ENCODE assay signal across 17 cellular contexts in the genomic region with DNA sequence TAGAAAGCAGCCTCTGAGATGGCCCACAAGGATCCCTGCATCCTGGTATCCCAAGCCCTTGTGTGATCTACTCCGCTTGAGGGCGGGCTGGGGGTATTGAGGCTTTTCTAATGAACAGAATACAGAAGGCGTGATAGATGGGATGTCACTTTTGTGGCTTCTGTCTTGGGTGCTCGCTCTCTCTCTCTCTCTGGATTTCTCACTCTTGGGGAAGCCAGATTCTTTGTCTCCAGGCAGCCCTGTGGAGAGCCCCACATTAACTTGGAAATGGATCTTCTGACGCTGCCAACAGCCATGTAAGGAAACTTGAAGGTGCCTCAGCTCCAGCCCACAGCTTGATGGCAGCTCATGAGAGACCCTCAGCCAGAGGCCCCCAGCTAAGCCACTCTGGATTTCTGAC. TPM values are rescaled to one million over a fixed set of nuclear protein-coding genes. Genes with fewer than 3 reads are reported as not detected.
"Had no signal": no experiment of that assay in that cellular context is flagged by ENCODE, and none has a peak within 500 bp of the region (broad histone marks: within the 10 kb centered on the region; RNA-seq: fewer than 3 reads in every experiment).

No MANE protein-coding gene starts in this region.

- FAIRE-seq: TTC549 had no signal

- ATAC-seq: foreskin keratinocyte; left ventricle myocardium superior; stimulated activated naive CD8-positive, alpha-beta T cell treated with anti-CD3 and anti-CD28 coated beads, Interleukin-15, Interleukin-2, amounts not matched to agents 100 U/mL and 50 U/mL, for 24 hours had no signal

- DNase-seq: activated CD4-positive, alpha-beta T cell treated with anti-CD3 and anti-CD28 coated beads, Interleukin-2, amount 10 ng/mL, durations not matched to agents 7 days and 5 days; activated CD8-positive, alpha-beta memory T cell treated with anti-CD3 and anti-CD28 coated beads for 24 hours; activated naive CD4-positive, alpha-beta T cell; effector memory CD4-positive, alpha-beta T cell; foreskin keratinocyte; left ventricle myocardium superior; mesendoderm; nucleus accumbens; posterior cingulate gyrus; stimulated activated CD4-positive, alpha-beta T cell treated with anti-CD3 and anti-CD28 coated beads, Interleukin-15, amount 100 ng/mL, for 24 hours; stimulated activated CD4-positive, alpha-beta T cell treated with anti-CD3 and anti-CD28 coated beads, Interleukin-4, amount 100 ng/mL, for 1 hour; stimulated activated naive CD8-positive, alpha-beta T cell treated with anti-CD3 and anti-CD28 coated beads, Interleukin-15, Interleukin-2, amounts not matched to agents 100 U/mL and 50 U/mL, for 24 hours had no signal

- H3K4me3 ChIP-seq: ascending aorta, breast epithelium had no signal

- H3K4me1 ChIP-seq: ascending aorta, breast epithelium, foreskin keratinocyte had no signal

- H3K36me3 ChIP-seq: ascending aorta, breast epithelium had no signal

- H3K27me3 ChIP-seq: ascending aorta, breast epithelium had no signal

- H3K9me3 ChIP-seq: ascending aorta, breast epithelium had no signal

- H3K27ac ChIP-seq: ascending aorta, breast epithelium, foreskin keratinocyte had no signal

RNA-seq across cellular contexts. Expression of gene SAMD7, which starts 28.4 kb away (rescaled TPM):
- total RNA-seq: activated CD4-positive, alpha-beta T cell treated with anti-CD3 and anti-CD28 coated beads, Interleukin-2, amount 10 ng/mL, durations not matched to agents 7 days and 5 days; ascending aorta; cerebellum; foreskin keratinocyte; kidney epithelial cell; left ventricle myocardium superior had no signal
- polyA plus RNA-seq: foreskin keratinocyte had no signal
